Comparison of ENCODE assay signal across 1 cellular context in the genomic region with DNA sequence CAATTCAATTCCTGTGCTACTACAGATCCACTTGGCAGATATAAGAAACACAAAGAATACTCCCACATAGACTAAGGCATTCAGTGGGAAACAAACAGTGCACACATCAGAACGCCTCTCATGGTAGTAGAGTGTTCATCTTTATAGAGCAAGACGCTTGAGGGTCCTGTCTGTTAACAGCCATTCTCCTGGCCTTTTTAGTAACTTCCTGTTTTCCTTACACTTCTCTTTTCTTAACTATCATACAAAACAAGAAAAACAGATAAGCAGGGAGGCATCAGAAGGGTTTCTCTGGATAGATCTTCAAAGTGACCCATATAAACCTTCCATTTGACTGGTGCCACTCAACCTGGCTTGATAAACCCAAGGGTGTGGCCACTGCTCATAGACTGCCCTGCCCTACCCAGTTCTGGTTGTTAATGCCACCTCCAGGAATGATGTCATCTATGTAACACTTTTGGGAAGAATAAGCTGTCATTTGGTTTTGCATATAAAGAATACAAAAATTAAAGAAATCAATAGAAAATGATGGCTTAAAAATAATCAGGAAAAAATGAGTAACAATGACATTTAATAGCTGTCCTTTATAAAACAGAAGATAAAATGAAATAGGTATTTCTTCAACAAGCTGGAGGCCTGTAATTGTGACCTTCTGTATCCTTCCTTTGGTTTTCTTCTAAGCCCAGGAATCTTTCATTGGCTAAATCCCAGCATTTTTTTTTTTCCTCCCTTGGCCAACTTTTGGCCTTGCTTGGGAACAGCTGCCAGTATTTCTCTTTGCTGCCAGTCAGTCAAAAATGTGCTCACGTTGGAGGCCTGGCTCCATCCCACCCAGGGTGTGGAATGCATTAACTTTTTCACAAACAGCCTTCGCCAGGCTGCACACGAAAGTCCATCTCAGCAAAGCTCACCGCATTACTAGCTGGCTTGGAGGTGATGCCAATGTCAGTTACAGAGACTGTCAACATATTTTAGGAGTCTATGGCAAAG.
TF ChIP-seq lines count a peak whose summit lies in the region.

No MANE protein-coding gene starts in this region.

TF ChIP-seq in K562, 482 proteins besides CTCF, POLR2A, EP300 and RAD21 (continued from another document):
- TF ChIP-seq, protein P1, sequence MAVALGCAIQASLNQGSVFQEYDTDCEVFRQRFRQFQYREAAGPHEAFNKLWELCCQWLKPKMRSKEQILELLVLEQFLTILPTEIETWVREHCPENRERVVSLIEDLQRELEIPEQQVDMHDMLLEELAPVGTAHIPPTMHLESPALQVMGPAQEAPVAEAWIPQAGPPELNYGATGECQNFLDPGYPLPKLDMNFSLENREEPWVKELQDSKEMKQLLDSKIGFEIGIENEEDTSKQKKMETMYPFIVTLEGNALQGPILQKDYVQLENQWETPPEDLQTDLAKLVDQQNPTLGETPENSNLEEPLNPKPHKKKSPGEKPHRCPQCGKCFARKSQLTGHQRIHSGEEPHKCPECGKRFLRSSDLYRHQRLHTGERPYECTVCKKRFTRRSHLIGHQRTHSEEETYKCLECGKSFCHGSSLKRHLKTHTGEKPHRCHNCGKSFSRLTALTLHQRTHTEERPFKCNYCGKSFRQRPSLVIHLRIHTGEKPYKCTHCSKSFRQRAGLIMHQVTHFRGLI (CRISPR knock-in tag; IDR thresholded peaks at IDR 0.05) = no peak
- TF ChIP-seq PHF8 (IDR thresholded peaks at IDR 0.05; ENCODE audit: borderline replicate concordance, low read length) (no peak), ZC3H11A (IDR thresholded peaks at IDR 0.05; ENCODE audit: low read depth, low read length) (no peak), ILK (tag; IDR thresholded peaks at IDR 0.05; ENCODE audit: borderline replicate concordance, low read depth) (no peak), ARNT (IDR thresholded peaks at IDR 0.05) (no peak), ZNF764 (CRISPR knock-in tag; IDR thresholded peaks at IDR 0.05; ENCODE audit: low read depth) (no peak), ZNF436 (CRISPR knock-in tag; IDR thresholded peaks at IDR 0.05) (no peak), ZNF766 (CRISPR knock-in tag; conservative IDR thresholded peaks at IDR 0.05) (peak; percentile 47; the same call in 1 of the 2 replicates), CREB1 (IDR thresholded peaks at IDR 0.05) (no peak), CREB1 (CRISPR knock-in tag; IDR thresholded peaks at IDR 0.05) (no peak), RB1 (IDR thresholded peaks at IDR 0.05; ENCODE audit: low read depth) (no peak), SRF (CRISPR knock-in tag; IDR thresholded peaks at IDR 0.05) (peak in 1 of 2 experiments; percentile 65; a peak in 1 of 4 replicates), ILF3 (IDR thresholded peaks at IDR 0.05; ENCODE audit: borderline replicate concordance) (no peak), SAFB2 (IDR thresholded peaks at IDR 0.05; ENCODE audit: borderline replicate concordance, low read depth, low read length, severe bottlenecking) (no peak), SPI1 (IDR thresholded peaks at IDR 0.05; ENCODE audit: borderline replicate concordance, low read depth, low read length) (peak; percentile 60; the same call in 1 of the 2 replicates)
- TF ChIP-seq, protein P2, sequence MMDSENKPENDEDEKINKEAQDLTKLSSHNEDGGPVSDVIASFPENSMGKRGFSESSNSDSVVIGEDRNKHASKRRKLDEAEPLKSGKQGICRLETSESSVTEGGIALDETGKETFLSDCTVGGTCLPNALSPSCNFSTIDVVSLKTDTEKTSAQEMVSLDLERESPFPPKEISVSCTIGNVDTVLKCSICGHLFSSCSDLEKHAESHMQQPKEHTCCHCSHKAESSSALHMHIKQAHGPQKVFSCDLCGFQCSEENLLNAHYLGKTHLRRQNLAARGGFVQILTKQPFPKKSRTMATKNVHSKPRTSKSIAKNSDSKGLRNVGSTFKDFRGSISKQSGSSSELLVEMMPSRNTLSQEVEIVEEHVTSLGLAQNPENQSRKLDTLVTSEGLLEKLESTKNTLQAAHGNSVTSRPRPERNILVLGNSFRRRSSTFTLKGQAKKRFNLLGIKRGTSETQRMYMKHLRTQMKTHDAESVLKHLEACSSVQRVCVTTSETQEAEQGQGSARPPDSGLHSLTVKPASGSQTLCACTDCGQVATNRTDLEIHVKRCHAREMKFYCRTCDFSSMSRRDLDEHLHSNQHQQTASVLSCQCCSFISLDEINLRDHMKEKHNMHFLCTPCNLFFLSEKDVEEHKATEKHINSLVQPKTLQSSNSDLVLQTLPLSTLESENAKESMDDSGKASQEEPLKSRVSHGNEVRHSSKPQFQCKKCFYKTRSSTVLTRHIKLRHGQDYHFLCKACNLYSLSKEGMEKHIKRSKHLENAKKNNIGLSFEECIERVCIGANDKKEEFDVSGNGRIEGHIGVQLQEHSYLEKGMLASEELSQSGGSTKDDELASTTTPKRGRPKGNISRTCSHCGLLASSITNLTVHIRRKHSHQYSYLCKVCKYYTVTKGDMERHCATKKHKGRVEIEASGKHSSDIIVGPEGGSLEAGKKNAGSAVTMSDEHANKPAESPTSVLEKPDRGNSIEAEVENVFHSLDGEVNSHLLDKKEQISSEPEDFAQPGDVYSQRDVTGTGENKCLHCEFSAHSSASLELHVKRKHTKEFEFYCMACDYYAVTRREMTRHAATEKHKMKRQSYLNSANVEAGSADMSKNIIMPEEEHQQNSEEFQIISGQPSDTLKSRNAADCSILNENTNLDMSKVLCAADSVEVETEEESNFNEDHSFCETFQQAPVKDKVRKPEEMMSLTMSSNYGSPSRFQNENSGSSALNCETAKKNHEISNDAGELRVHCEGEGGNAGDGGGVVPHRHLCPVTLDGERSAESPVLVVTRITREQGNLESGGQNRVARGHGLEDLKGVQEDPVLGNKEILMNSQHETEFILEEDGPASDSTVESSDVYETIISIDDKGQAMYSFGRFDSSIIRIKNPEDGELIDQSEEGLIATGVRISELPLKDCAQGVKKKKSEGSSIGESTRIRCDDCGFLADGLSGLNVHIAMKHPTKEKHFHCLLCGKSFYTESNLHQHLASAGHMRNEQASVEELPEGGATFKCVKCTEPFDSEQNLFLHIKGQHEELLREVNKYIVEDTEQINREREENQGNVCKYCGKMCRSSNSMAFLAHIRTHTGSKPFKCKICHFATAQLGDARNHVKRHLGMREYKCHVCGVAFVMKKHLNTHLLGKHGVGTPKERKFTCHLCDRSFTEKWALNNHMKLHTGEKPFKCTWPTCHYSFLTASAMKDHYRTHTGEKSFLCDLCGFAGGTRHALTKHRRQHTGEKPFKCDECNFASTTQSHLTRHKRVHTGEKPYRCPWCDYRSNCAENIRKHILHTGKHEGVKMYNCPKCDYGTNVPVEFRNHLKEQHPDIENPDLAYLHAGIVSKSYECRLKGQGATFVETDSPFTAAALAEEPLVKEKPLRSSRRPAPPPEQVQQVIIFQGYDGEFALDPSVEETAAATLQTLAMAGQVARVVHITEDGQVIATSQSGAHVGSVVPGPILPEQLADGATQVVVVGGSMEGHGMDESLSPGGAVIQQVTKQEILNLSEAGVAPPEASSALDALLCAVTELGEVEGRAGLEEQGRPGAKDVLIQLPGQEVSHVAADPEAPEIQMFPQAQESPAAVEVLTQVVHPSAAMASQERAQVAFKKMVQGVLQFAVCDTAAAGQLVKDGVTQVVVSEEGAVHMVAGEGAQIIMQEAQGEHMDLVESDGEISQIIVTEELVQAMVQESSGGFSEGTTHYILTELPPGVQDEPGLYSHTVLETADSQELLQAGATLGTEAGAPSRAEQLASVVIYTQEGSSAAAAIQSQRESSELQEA (IDR thresholded peaks at IDR 0.05; ENCODE audit: low read depth) = no peak
TF ChIP-seq in K562: peak in this region for 7.
